Comparison of ENCODE assay signal across 19 cellular contexts in genomic region chr11:133072858-133073582, GRCh38.
DNase-seq lines count a peak whose midpoint lies in the region; ATAC-seq and TF ChIP-seq lines count a peak whose summit lies in the region.
"Had no signal": no experiment of that assay in that cellular context is flagged by ENCODE, and none has a peak within 500 bp of the region (broad histone marks: within the 10 kb centered on the region; RNA-seq: fewer than 3 reads in every experiment).

No MANE protein-coding gene starts in this region.

- H3K36me3 Mint-ChIP-seq in activated T-helper 1 cell treated with anti-CD3 and anti-CD28 coated beads, Interleukin-12 subunit alpha, Interleukin-12 subunit beta, Interleukin-2, Interleukin-4 antibody, amounts not matched to agents 30 ng/mL and 10 ng/mL and 1 ng/mL, durations not matched to agents 14 hours and 24 hours and 36 hours (ENCODE audit: low read depth), result no peaks in the 10 kb centered on the region
- H3K36me3 Mint-ChIP-seq: CD4-positive, alpha-beta memory T cell had no signal

- no peaks in the 10 kb centered on the region for H3K9me3 Mint-ChIP-seq in activated T-helper 1 cell treated with anti-CD3 and anti-CD28 coated beads, Interleukin-12 subunit alpha, Interleukin-12 subunit beta, Interleukin-2, Interleukin-4 antibody, amounts not matched to agents 30 ng/mL and 10 ng/mL and 1 ng/mL, durations not matched to agents 14 hours and 24 hours and 36 hours

- no peaks in the 10 kb centered on the region for H3K27me3 ChIP-seq in BLaER1
- H3K27me3 ChIP-seq in esophagus muscularis mucosa, result peaks cover 0 to 66% (median 0%) of the 10 kb centered on the region in 4 donors
- no peaks in the 10 kb centered on the region for H3K27me3 ChIP-seq in aorta (ENCODE audit: control insufficient read depth in 1 of 2, insufficient read depth in 2 of 2, low read length in 1 of 2)
- H3K27me3 ChIP-seq: BLaER1 treated with 17β-estradiol and CSF1 and Interleukin-3, amounts not matched to agents 10 nM and 100 nM had no signal

- no peak for TF ChIP-seq CTCF in esophagus muscularis mucosa (IDR thresholded peaks at IDR 0.05)

- no peak overlapping the region for H3K9ac ChIP-seq in BLaER1
- H3K9ac ChIP-seq: BLaER1 treated with 17β-estradiol and CSF1 and Interleukin-3, amounts not matched to agents 10 nM and 100 nM had no signal

- intact Hi-C loops in esophagus muscularis mucosa (cut with DNase I), result no loop called here
- intact Hi-C loops in aorta (cut with DNase I), result no loop called here
- intact Hi-C loops in activated T-helper 1 cell treated with anti-CD3 and anti-CD28 coated beads, Interleukin-12 subunit alpha, Interleukin-12 subunit beta, Interleukin-2, Interleukin-4 antibody, amounts not matched to agents 30 ng/mL and 10 ng/mL and 1 ng/mL, durations not matched to agents 14 hours and 24 hours and 36 hours (cut with micrococcal nuclease), result no loop called here

- ATAC-seq in aorta (ENCODE audit: low FRiP score), result peak; percentile 21

- in situ Hi-C loops in KBM-7 (cut with MboI; ENCODE audit: low pct_unique_long_range_greater_than_20kb, low sequenced_read_pairs), result no loop called here

- no peak for TF ChIP-seq EP300 in esophagus muscularis mucosa (IDR thresholded peaks at IDR 0.05)

- no peaks in the 10 kb centered on the region for H3K27me3 Mint-ChIP-seq in activated T-helper 1 cell treated with anti-CD3 and anti-CD28 coated beads, Interleukin-12 subunit alpha, Interleukin-12 subunit beta, Interleukin-2, Interleukin-4 antibody, amounts not matched to agents 30 ng/mL and 10 ng/mL and 1 ng/mL, durations not matched to agents 14 hours and 24 hours and 36 hours (ENCODE audit: insufficient read depth)

- WGBS in esophagus muscularis mucosa, result 87% methylated on average over 10 of the region's 10 CpGs
- WGBS in aorta, 2 donors, result 81 to 83% methylated on average over 10 of the region's 10 CpGs

- H3K4me1 Mint-ChIP-seq in activated T-helper 1 cell treated with anti-CD3 and anti-CD28 coated beads, Interleukin-12 subunit alpha, Interleukin-12 subunit beta, Interleukin-2, Interleukin-4 antibody, amounts not matched to agents 30 ng/mL and 10 ng/mL and 1 ng/mL, durations not matched to agents 14 hours and 24 hours and 36 hours (ENCODE audit: low read depth), result no peaks in the 10 kb centered on the region
- H3K4me1 Mint-ChIP-seq: B cell; CD4-positive, alpha-beta memory T cell had no signal

- H3K4me2 ChIP-seq in BLaER1, result peak overlapping the region; percentile 26

- no peak overlapping the region for H3K4me3 Mint-ChIP-seq in activated T-helper 1 cell treated with anti-CD3 and anti-CD28 coated beads, Interleukin-12 subunit alpha, Interleukin-12 subunit beta, Interleukin-2, Interleukin-4 antibody, amounts not matched to agents 30 ng/mL and 10 ng/mL and 1 ng/mL, durations not matched to agents 14 hours and 24 hours and 36 hours
- H3K4me3 Mint-ChIP-seq: B cell; CD4-positive, alpha-beta memory T cell; HFFc6 had no signal

- DNase-seq in esophagus muscularis mucosa (ENCODE audit: extremely low spot score) (peak; percentile 89), left kidney (ENCODE audit: low read depth, low spot score) (peak; percentile 26), aorta (no peak), NCI-H1105 (lab: John Stamatoyannopoulos, UW) (no peak), KBM-7 (no peak)
- DNase-seq in activated T-helper 1 cell treated with anti-CD3 and anti-CD28 coated beads, Interleukin-12 subunit alpha, Interleukin-12 subunit beta, Interleukin-2, Interleukin-4 antibody, amounts not matched to agents 30 ng/mL and 10 ng/mL and 1 ng/mL, durations not matched to agents 14 hours and 24 hours and 36 hours (ENCODE audit: low spot score), result no peak
- DNase-seq: Calu3; CD4-positive, alpha-beta memory T cell; COR-L47; DMS53; DMS79 treated with DMSO at 0.1 percent for 48 hours; GF-D8; GOT3; HFFc6 had no signal

- H3K36me3 ChIP-seq in BLaER1 (no peaks in the 10 kb centered on the region), esophagus muscularis mucosa (no peaks in the 10 kb centered on the region), aorta (ENCODE audit: control insufficient read depth in 1 of 2, insufficient read depth in 2 of 2, low read length in 1 of 2) (no peaks in the 10 kb centered on the region)
- H3K36me3 ChIP-seq: BLaER1 treated with 17β-estradiol and CSF1 and Interleukin-3, amounts not matched to agents 10 nM and 100 nM; HAP-1 had no signal

- no peaks in the 10 kb centered on the region for H4K20me1 ChIP-seq in BLaER1
- H4K20me1 ChIP-seq: BLaER1 treated with 17β-estradiol and CSF1 and Interleukin-3, amounts not matched to agents 10 nM and 100 nM had no signal

- H3K4me1 ChIP-seq in BLaER1, result peaks cover 10% of the 10 kb centered on the region
- H3K4me1 ChIP-seq in esophagus muscularis mucosa, result no peaks in the 10 kb centered on the region
- H3K4me1 ChIP-seq in aorta (ENCODE audit: control insufficient read depth in 1 of 2, insufficient read depth in 2 of 2, low read length in 2 of 2), result no peaks in the 10 kb centered on the region
- H3K4me1 ChIP-seq: HAP-1 had no signal

- H3K27ac ChIP-seq in BLaER1 (no peak overlapping the region), esophagus muscularis mucosa (replicated peaks in 1 of 4) (no peak overlapping the region), aorta (ENCODE audit: low read depth in 1 of 2, low read length in 2 of 2) (no peak overlapping the region)
- H3K27ac ChIP-seq: 22Rv1; BLaER1 treated with 17β-estradiol and CSF1 and Interleukin-3, amounts not matched to agents 10 nM and 100 nM had no signal

- no peak overlapping the region for H3K27ac Mint-ChIP-seq in activated T-helper 1 cell treated with anti-CD3 and anti-CD28 coated beads, Interleukin-12 subunit alpha, Interleukin-12 subunit beta, Interleukin-2, Interleukin-4 antibody, amounts not matched to agents 30 ng/mL and 10 ng/mL and 1 ng/mL, durations not matched to agents 14 hours and 24 hours and 36 hours
- H3K27ac Mint-ChIP-seq: B cell; CD4-positive, alpha-beta memory T cell; HFFc6 had no signal

- H3K9me3 ChIP-seq in BLaER1 (no peaks in the 10 kb centered on the region), esophagus muscularis mucosa (no peaks in the 10 kb centered on the region), aorta (ENCODE audit: control insufficient read depth, low read length) (no peaks in the 10 kb centered on the region)
- H3K9me3 ChIP-seq: BLaER1 treated with 17β-estradiol and CSF1 and Interleukin-3, amounts not matched to agents 10 nM and 100 nM; HAP-1 had no signal

- H3K4me3 ChIP-seq in BLaER1 (no peak overlapping the region), esophagus muscularis mucosa (no peak overlapping the region), aorta (ENCODE audit: low read length in 2 of 2) (no peak overlapping the region)
- H3K4me3 ChIP-seq: BLaER1 treated with 17β-estradiol and CSF1 and Interleukin-3, amounts not matched to agents 10 nM and 100 nM; HAP-1 had no signal

- TF ChIP-seq POLR2A in esophagus muscularis mucosa (IDR thresholded peaks at IDR 0.05; ENCODE audit: low read depth), result no peak

Comparison
In these comparisons a context has a peak if more than half of its experiments do, and no peak if none do; other contexts are left out.
1. DNase-seq: peak in esophagus muscularis mucosa (single experiment) and left kidney (single experiment); none in aorta (0 of 2), NCI-H1105 (single experiment), KBM-7 (single experiment) and activated T-helper 1 cell treated with anti-CD3 and anti-CD28 coated beads, Interleukin-12 subunit alpha, Interleukin-12 subunit beta, Interleukin-2, Interleukin-4 antibody, amounts not matched to agents 30 ng/mL and 10 ng/mL and 1 ng/mL, durations not matched to agents 14 hours and 24 hours and 36 hours (single experiment).